ENCODE assay signal across 16 cellular contexts in the genomic region with DNA sequence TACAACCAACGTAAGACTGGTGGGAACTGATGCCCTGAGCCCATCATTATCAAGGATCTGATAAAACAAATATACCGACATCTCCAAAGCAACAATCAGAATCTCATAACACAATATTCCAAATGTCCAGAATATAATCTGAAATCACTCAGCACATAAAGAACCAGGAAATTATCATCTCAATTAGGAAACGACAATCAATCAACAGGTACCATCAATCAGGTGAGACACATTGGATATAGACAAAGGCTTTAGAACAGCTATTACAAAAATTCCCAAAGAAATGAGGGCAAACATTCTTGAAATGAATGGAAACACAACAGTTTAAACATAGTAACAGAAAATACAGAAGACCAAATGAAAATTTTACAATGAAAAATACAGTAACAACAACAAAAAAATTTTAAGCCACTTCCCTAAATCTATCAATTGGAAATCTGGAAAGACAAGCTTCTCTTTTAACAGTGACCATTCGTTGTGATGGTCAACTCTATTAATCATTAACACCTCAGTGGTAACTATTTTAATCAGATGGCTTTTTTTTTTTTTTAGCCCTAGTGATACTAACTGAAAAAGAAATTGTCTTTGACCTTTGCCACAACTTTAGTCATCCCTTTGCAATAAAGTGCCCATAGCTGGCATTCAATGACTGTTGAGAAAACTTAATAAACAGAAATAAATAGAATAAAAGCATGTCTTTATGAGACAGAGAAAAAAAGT.
DNase-seq lines count a peak whose midpoint lies in the region; ATAC-seq, FAIRE-seq and TF ChIP-seq lines count a peak whose summit lies in the region.
"Had no signal": no experiment of that assay in that cellular context is flagged by ENCODE, and none has a peak within 500 bp of the region (broad histone marks: within the 10 kb centered on the region; RNA-seq: fewer than 3 reads in every experiment).

No MANE protein-coding gene starts in this region.

- no peaks in the 10 kb centered on the region for H3K36me3 Mint-ChIP-seq in WTC11

- no peak for ATAC-seq in WTC11
- no peak for ATAC-seq in HepG2
- ATAC-seq: Right ventricle myocardium inferior had no signal

- no peak overlapping the region for H3K4me3 ChIP-seq in HepG2 (replicated peaks in 1 of 3; ENCODE audit: insufficient read depth in 1 of 3, low read depth in 2 of 3, low read length in 3 of 3)
- H3K4me3 ChIP-seq: BLaER1 treated with 17β-estradiol and CSF1 and Interleukin-3, amounts not matched to agents 10 nM and 100 nM had no signal

- peaks cover 27% of the 10 kb centered on the region for H3K4me1 ChIP-seq in HepG2 (ENCODE audit: insufficient read depth, low read length)

- peaks cover 22% of the 10 kb centered on the region for H3K79me2 ChIP-seq in HepG2 (ENCODE audit: insufficient read depth, low read length)

- H3K27me3 ChIP-seq in HepG2 (ENCODE audit: control insufficient read depth in 1 of 2, insufficient read depth in 2 of 2, low read length in 2 of 2), result no peaks in the 10 kb centered on the region
- H3K27me3 ChIP-seq: BLaER1 treated with 17β-estradiol and CSF1 and Interleukin-3, amounts not matched to agents 10 nM and 100 nM had no signal

- H3K36me3 ChIP-seq in HepG2 (replicated peaks in 1 of 2; ENCODE audit: control insufficient read depth in 1 of 2, insufficient read depth in 2 of 2, low read length in 2 of 2), result no peaks in the 10 kb centered on the region

- no peak for TF ChIP-seq RAD21 in HepG2 (CRISPR knock-in tag; IDR thresholded peaks at IDR 0.05)

- WGBS in HepG2 (ENCODE audit: low lambda C conversion rate), result 77% methylated on average over 4 of the region's 4 CpGs

- no peak overlapping the region for H3K27ac ChIP-seq in HepG2 (ENCODE audit: extremely low read length, insufficient read depth, low read length)
- H3K27ac ChIP-seq: 22Rv1; BLaER1 treated with 17β-estradiol and CSF1 and Interleukin-3, amounts not matched to agents 10 nM and 100 nM had no signal

- no peak overlapping the region for H2AFZ ChIP-seq in HepG2 (ENCODE audit: low read length)

- no peaks in the 10 kb centered on the region for H3K9me3 Mint-ChIP-seq in WTC11

- no peaks in the 10 kb centered on the region for H3K27me3 Mint-ChIP-seq in WTC11 (ENCODE audit: low read depth)

- in situ Hi-C loops in HepG2 (cut with HindIII; ENCODE audit: extremely low pct_ligation_motif_present, low pct_unique_long_range_greater_than_20kb), result no loop called here

- CTCF ChIA-PET in WTC11 (lab: Charles Lee) (interaction anchor here (0.7 kb wide), 1 partner anchor 315 kb away, joined by 4 read pairs; no protein-coding TSS in a partner anchor), HepG2 (lab: Yijun Ruan, JAX; ENCODE audit: low intra/inter-chr PET ratio, low total read pairs) (interaction anchor here (0.6 kb wide), 1 partner anchor 33 kb away, joined by 3 read pairs; no protein-coding TSS in a partner anchor)

- no peak overlapping the region for H3K4me2 ChIP-seq in HepG2 (ENCODE audit: low read depth, low read length)
- H3K4me2 ChIP-seq: BLaER1 treated with 17β-estradiol and CSF1 and Interleukin-3, amounts not matched to agents 10 nM and 100 nM; SK-N-SH had no signal

- no peak overlapping the region for H3K9ac ChIP-seq in HepG2 (ENCODE audit: insufficient read depth, low read depth, low read length)
- H3K9ac ChIP-seq: BLaER1 treated with 17β-estradiol and CSF1 and Interleukin-3, amounts not matched to agents 10 nM and 100 nM; SK-N-SH had no signal

- TF ChIP-seq EP300 in HepG2 (IDR thresholded peaks at IDR 0.05; ENCODE audit: low read depth in 2 of 2, low read length in 2 of 2) (no peak), HepG2 (CRISPR knock-in tag; IDR thresholded peaks at IDR 0.05; ENCODE audit: borderline replicate concordance) (no peak)

- no peaks in the 10 kb centered on the region; the same call in 1 of the 2 replicates for H4K20me1 ChIP-seq in HepG2 (ENCODE audit: insufficient read depth, low read length)

- H3K4me1 Mint-ChIP-seq in WTC11, result peaks cover 30% of the 10 kb centered on the region

- no TSS peak for BruUV-seq in HepG2 (replicated peaks; lab: Mats Ljungman, UMichigan)

- no peak for FAIRE-seq in HepG2 (lab: Jason Lieb, UNC)
- FAIRE-seq: H1 had no signal

- DNase-seq in DMS53 (lab: John Stamatoyannopoulos, UW), result peak; percentile 15
- no peak for DNase-seq in DMS53 treated with DMSO at 0.1 percent for 48 hours (lab: John Stamatoyannopoulos, UW; ENCODE audit: unreplicated experiment)
- DNase-seq in WTC11 (ENCODE audit: low spot score), result no peak
- no peak for DNase-seq in HepG2 (ENCODE audit: low spot score)
- no peak for DNase-seq in NOMO-1 treated with DMSO at 0.1 percent for 48 hours (lab: John Stamatoyannopoulos, UW; ENCODE audit: unreplicated experiment)
- no peak for DNase-seq in epidermal melanocyte (ENCODE audit: insufficient read length, low spot score)
- DNase-seq in erythroblast (lab: John Stamatoyannopoulos, UW), result no peak
- DNase-seq in NCI-H446 treated with DMSO at 0.1 percent for 48 hours (lab: John Stamatoyannopoulos, UW), result no peak
- DNase-seq: IMR-90, NCI-H1048, SK-N-SH, T-helper 1 cell had no signal

- no peak for TF ChIP-seq CTCF in WTC11 (IDR thresholded peaks at IDR 0.05)
- TF ChIP-seq CTCF in HepG2 (CRISPR knock-in tag; IDR thresholded peaks at IDR 0.05), result no peak

- H3K4me3 Mint-ChIP-seq in WTC11, result no peak overlapping the region

- no peaks in the 10 kb centered on the region for H3K9me3 ChIP-seq in HepG2 (ENCODE audit: low read length)
- H3K9me3 ChIP-seq: BLaER1 treated with 17β-estradiol and CSF1 and Interleukin-3, amounts not matched to agents 10 nM and 100 nM; SK-N-SH had no signal

- intact Hi-C loops in HepG2 (cut with micrococcal nuclease; ENCODE audit: unreplicated experiment), result loop anchor here (10.0 kb wide), 1 partner anchor 53 kb away; no protein-coding TSS in a partner anchor

- POLR2A ChIA-PET in WTC11 (lab: Charles Lee), result no interaction called here
- POLR2A ChIA-PET in HepG2 (lab: Yijun Ruan, JAX), result no interaction called here

- H3K27ac Mint-ChIP-seq in WTC11, result peak overlapping the region; percentile 80; the same call in 1 of the 2 replicates

- TF ChIP-seq POLR2A in HepG2 (IDR thresholded peaks at IDR 0.05; ENCODE audit: insufficient read depth in 1 of 2, low read depth in 2 of 2, low read length in 2 of 2) (no peak), erythroblast (IDR thresholded peaks at IDR 0.05; ENCODE audit: low read length) (no peak)

TF ChIP-seq in WTC11, 78 proteins besides CTCF, POLR2A, EP300 and RAD21:
- TF ChIP-seq, protein P1, sequence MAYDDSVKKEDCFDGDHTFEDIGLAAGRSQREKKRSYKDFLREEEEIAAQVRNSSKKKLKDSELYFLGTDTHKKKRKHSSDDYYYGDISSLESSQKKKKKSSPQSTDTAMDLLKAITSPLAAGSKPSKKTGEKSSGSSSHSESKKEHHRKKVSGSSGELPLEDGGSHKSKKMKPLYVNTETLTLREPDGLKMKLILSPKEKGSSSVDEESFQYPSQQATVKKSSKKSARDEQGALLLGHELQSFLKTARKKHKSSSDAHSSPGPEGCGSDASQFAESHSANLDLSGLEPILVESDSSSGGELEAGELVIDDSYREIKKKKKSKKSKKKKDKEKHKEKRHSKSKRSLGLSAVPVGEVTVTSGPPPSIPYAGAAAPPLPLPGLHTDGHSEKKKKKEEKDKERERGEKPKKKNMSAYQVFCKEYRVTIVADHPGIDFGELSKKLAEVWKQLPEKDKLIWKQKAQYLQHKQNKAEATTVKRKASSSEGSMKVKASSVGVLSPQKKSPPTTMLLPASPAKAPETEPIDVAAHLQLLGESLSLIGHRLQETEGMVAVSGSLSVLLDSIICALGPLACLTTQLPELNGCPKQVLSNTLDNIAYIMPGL (CRISPR knock-in tag; IDR thresholded peaks at IDR 0.05), result no peak
- no peak for TF ChIP-seq CBFB (CRISPR knock-in tag; IDR thresholded peaks at IDR 0.05; ENCODE audit: low read depth)
TF ChIP-seq in WTC11: peak in this region for 0.

TF ChIP-seq in HepG2, 621 proteins besides CTCF, POLR2A, EP300 and RAD21 (continues in another document):
- TF ChIP-seq HNRNPUL1 (IDR thresholded peaks at IDR 0.05; ENCODE audit: low read depth, low read length), result peak; percentile 66; the same call in 1 of the 2 replicates
- TF ChIP-seq, protein P2, sequence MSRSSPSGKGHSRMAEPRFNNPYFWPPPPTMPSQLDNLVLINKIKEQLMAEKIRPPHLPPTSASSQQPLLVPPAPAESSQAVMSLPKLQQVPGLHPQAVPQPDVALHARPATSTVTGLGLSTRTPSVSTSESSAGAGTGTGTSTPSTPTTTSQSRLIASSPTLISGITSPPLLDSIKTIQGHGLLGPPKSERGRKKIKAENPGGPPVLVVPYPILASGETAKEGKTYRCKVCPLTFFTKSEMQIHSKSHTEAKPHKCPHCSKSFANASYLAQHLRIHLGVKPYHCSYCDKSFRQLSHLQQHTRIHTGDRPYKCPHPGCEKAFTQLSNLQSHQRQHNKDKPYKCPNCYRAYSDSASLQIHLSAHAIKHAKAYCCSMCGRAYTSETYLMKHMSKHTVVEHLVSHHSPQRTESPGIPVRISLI (CRISPR knock-in tag; IDR thresholded peaks at IDR 0.05; ENCODE audit: borderline replicate concordance), result peak; percentile 49; the same call in 1 of the 2 replicates
- TF ChIP-seq PPARG (CRISPR knock-in tag; conservative IDR thresholded peaks at IDR 0.05), result peak; percentile 45; the same call in 1 of the 2 replicates
- TF ChIP-seq, protein P3, sequence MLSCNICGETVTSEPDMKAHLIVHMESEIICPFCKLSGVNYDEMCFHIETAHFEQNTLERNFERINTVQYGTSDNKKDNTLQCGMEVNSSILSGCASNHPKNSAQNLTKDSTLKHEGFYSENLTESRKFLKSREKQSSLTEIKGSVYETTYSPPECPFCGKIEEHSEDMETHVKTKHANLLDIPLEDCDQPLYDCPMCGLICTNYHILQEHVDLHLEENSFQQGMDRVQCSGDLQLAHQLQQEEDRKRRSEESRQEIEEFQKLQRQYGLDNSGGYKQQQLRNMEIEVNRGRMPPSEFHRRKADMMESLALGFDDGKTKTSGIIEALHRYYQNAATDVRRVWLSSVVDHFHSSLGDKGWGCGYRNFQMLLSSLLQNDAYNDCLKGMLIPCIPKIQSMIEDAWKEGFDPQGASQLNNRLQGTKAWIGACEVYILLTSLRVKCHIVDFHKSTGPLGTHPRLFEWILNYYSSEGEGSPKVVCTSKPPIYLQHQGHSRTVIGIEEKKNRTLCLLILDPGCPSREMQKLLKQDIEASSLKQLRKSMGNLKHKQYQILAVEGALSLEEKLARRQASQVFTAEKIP (CRISPR knock-in tag; IDR thresholded peaks at IDR 0.05; ENCODE audit: borderline replicate concordance), result no peak
